ENCODE assay signal across 12 cellular contexts in the genomic region with DNA sequence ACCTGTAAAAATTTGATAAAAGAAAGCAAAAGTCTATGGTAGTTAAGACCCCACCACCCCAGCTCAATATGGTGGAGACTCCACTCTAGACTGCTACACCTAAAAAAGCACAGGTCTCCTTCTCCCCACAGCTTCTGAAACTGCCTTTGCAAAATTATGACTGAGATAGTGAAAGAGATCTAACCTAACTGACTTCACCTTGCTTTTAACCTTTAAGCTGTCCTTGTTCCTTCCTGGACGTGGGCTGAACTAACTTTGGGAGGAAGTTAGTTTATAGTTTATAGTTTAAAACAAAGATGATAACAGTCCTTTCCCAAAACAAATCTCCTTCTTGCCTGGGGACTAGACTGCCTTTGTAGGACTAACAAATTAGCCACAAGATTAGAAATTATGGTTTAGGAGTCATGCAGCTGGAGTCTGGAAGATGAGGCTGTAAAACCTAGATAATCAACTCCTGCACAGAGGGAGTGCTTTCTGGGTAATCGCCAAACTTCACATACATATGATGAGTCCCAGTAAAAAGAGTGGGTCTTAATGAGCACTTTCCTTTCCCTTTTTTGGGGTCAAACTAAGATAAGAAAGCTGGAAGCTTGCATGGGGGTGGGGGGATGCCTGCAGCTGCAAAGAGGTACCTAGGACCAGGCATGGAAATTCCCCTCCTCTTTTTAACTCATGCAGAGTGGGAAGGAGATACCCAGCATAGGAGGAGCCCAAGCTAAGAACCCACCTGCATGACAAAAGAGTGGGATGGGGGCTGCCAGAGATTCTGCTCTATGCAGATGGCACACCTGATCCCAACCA. TPM values are rescaled to one million over a fixed set of nuclear protein-coding genes. Genes with fewer than 3 reads are reported as not detected.
DNase-seq lines count a peak whose midpoint lies in the region; ATAC-seq and TF ChIP-seq lines count a peak whose summit lies in the region.
"Had no signal": no experiment of that assay in that cellular context is flagged by ENCODE, and none has a peak within 500 bp of the region (broad histone marks: within the 10 kb centered on the region; RNA-seq: fewer than 3 reads in every experiment).

No MANE protein-coding gene starts in this region.

- BruUV-seq in Caco-2 (replicated peaks; lab: Mats Ljungman, UMichigan): no TSS peak

- H3K9me3 ChIP-seq in iPS-18a (ENCODE audit: control insufficient read depth, low read depth, low read length): no peaks in the 10 kb centered on the region
- H3K9me3 ChIP-seq in Caco-2: no peaks in the 10 kb centered on the region
- H3K9me3 ChIP-seq: breast epithelium, gastroesophageal sphincter had no signal

- peak; percentile 83 for ATAC-seq in GM18870 (IDR thresholded peaks at IDR 0.05; ENCODE audit: unreplicated experiment)
- ATAC-seq in GM21723 (IDR thresholded peaks at IDR 0.05; ENCODE audit: unreplicated experiment): peak; percentile 93
- ATAC-seq in HG03469 (IDR thresholded peaks at IDR 0.05; ENCODE audit: unreplicated experiment): peak; percentile 76
- ATAC-seq in GM18858 (IDR thresholded peaks at IDR 0.05; ENCODE audit: unreplicated experiment): no peak
- ATAC-seq: gastroesophageal sphincter, natural killer cell had no signal

- H3K27me3 Mint-ChIP-seq in HFFc6 (ENCODE audit: insufficient read depth): peaks cover 7% of the 10 kb centered on the region; the same call in 1 of the 2 replicates
- H3K27me3 Mint-ChIP-seq in Caco-2 (ENCODE audit: insufficient read depth, unreplicated experiment): no peaks in the 10 kb centered on the region

- H3K4me1 ChIP-seq in iPS-18a (ENCODE audit: control insufficient read depth, low read depth, low read length) (peaks cover 13% of the 10 kb centered on the region), Caco-2 (no peaks in the 10 kb centered on the region; the same call in 1 of the 2 replicates)
- H3K4me1 ChIP-seq: breast epithelium, gastroesophageal sphincter had no signal

- DNase-seq in HFFc6 (no peak), Caco-2 (no peak), T-helper 9 cell (no peak)
- DNase-seq: natural killer cell had no signal

- H3K27ac Mint-ChIP-seq in HFFc6: no peak overlapping the region
- no peak overlapping the region for H3K27ac Mint-ChIP-seq in Caco-2 (ENCODE audit: unreplicated experiment)
- H3K27ac Mint-ChIP-seq: natural killer cell had no signal

- no peak overlapping the region for H3K27ac ChIP-seq in iPS-18a (ENCODE audit: low read length)
- H3K27ac ChIP-seq: breast epithelium, gastroesophageal sphincter, HL-60 had no signal

- POLR2A ChIA-PET in Caco-2 (lab: Charles Lee): no interaction called here

- intact Hi-C loops in Caco-2 (cut with micrococcal nuclease; ENCODE audit: unreplicated experiment): no loop called here

- no peaks in the 10 kb centered on the region for H3K36me3 Mint-ChIP-seq in HFFc6 (ENCODE audit: low read depth)
- no peaks in the 10 kb centered on the region for H3K36me3 Mint-ChIP-seq in Caco-2 (ENCODE audit: insufficient read depth, unreplicated experiment)
- H3K36me3 Mint-ChIP-seq: natural killer cell had no signal

- CTCF ChIA-PET in Caco-2 (lab: Charles Lee): no interaction called here

- no peaks in the 10 kb centered on the region for H3K27me3 ChIP-seq in iPS-18a (ENCODE audit: control insufficient read depth, insufficient read depth, low read length)
- no peaks in the 10 kb centered on the region for H3K27me3 ChIP-seq in Caco-2 (replicated peaks; ENCODE audit: control insufficient read depth, insufficient read depth, low read length)
- H3K27me3 ChIP-seq: breast epithelium, gastroesophageal sphincter had no signal

- H3K9me3 Mint-ChIP-seq in HFFc6: no peaks in the 10 kb centered on the region
- no peaks in the 10 kb centered on the region for H3K9me3 Mint-ChIP-seq in Caco-2 (ENCODE audit: unreplicated experiment)
- H3K9me3 Mint-ChIP-seq: natural killer cell had no signal

- peak overlapping the region; percentile 28 for H3K4me3 ChIP-seq in iPS-18a (ENCODE audit: low read length)
- no peak overlapping the region for H3K4me3 ChIP-seq in Caco-2 (ENCODE audit: low read depth, low read length)
- H3K4me3 ChIP-seq: breast epithelium, gastroesophageal sphincter had no signal

- no peak overlapping the region for H3K9ac ChIP-seq in iPS-18a (ENCODE audit: low read length)

- TF ChIP-seq CTCF in HFFc6 (IDR thresholded peaks at IDR 0.05): no peak
- TF ChIP-seq CTCF in Caco-2 (IDR thresholded peaks at IDR 0.05; ENCODE audit: insufficient read depth in 1 of 2, low read depth in 1 of 2, low read length in 1 of 2, severe bottlenecking in 1 of 2, unreplicated experiment in 1 of 2): no peak

- H3K36me3 ChIP-seq in iPS-18a (ENCODE audit: control insufficient read depth, low read depth, low read length) (no peaks in the 10 kb centered on the region), Caco-2 (ENCODE audit: control insufficient read depth, insufficient read depth, low read length) (no peaks in the 10 kb centered on the region)
- H3K36me3 ChIP-seq: breast epithelium, gastroesophageal sphincter had no signal

- H3K4me3 Mint-ChIP-seq in HFFc6 (no peak overlapping the region), Caco-2 (ENCODE audit: unreplicated experiment) (no peak overlapping the region)
- H3K4me3 Mint-ChIP-seq: natural killer cell had no signal

- H3K4me1 Mint-ChIP-seq in HFFc6 (ENCODE audit: low read depth) (no peaks in the 10 kb centered on the region), Caco-2 (ENCODE audit: low read depth, unreplicated experiment) (peaks cover 9% of the 10 kb centered on the region)

RNA-seq across cellular contexts. Expression of gene CCR8, which starts 17.5 kb away (rescaled TPM):
- not detected for total RNA-seq in HFFc6 (2021; fragmentation: NEBNext Ultra II Directional; extraction: Animal tissue kit (Norgen Biotek cat#: 25700))
- total RNA-seq in Caco-2 (2022): not detected in 2 replicates
- total RNA-seq: breast epithelium, gastroesophageal sphincter had no signal

RNA-seq across cellular contexts. Expression of gene SLC25A38, which starts 36.2 kb away (rescaled TPM):
- 10 to 100 TPM; 24.8 to 32.4 (median 27.9) TPM for total RNA-seq in HFFc6 (2021; fragmentation: NEBNext Ultra II Directional; extraction: Animal tissue kit (Norgen Biotek cat#: 25700))
- 33.1 and 37.7 TPM in 2 replicates for total RNA-seq in Caco-2 (2022)

RNA-seq across cellular contexts. Expression of gene RPSA, which starts 59.5 kb away (rescaled TPM):
- 1,000 to 10,000 TPM; 1,595 to 1,900 (median 1,723) TPM for total RNA-seq in HFFc6 (2021; fragmentation: NEBNext Ultra II Directional; extraction: Animal tissue kit (Norgen Biotek cat#: 25700))
- total RNA-seq in Caco-2 (2022): 1,548 and 1,562 TPM in 2 replicates
